ENCODE assay signal across 1 cellular context in genomic region chr17:3762922-3763776, GRCh38.
TF ChIP-seq lines count a peak whose summit lies in the region.

No MANE protein-coding gene starts in this region.

TF ChIP-seq in GM12878, 131 proteins besides CTCF, POLR2A, EP300 and RAD21 (continued from another document and continues in another):
- TF ChIP-seq SPI1 (IDR thresholded peaks at IDR 0.05; ENCODE audit: borderline replicate concordance, insufficient read depth, low read depth, low read length) (peak; percentile 73), SREBF1 (IDR thresholded peaks at IDR 0.05; ENCODE audit: low read length) (no peak), REST (IDR thresholded peaks at IDR 0.05; ENCODE audit: low read depth, low read length) (no peak), FOXK2 (IDR thresholded peaks at IDR 0.05) (no peak), JUND (IDR thresholded peaks at IDR 0.05; ENCODE audit: low read depth, low read length) (0 out of 2 replicates have a peak, but pooled peaks have one; percentile 40), BCL11A (IDR thresholded peaks at IDR 0.05; ENCODE audit: low read depth, low read length) (peak; percentile 88), SREBF2 (IDR thresholded peaks at IDR 0.05; ENCODE audit: low read length) (no peak), BACH1 (IDR thresholded peaks at IDR 0.05; ENCODE audit: borderline replicate concordance) (peak; percentile 95), HSF1 (IDR thresholded peaks at IDR 0.05; ENCODE audit: low read depth, low read length) (no peak), GABPA (IDR thresholded peaks at IDR 0.05; ENCODE audit: low read depth) (no peak), ZNF217 (IDR thresholded peaks at IDR 0.05) (no peak), YY1 (IDR thresholded peaks at IDR 0.05; ENCODE audit: low read depth, low read length) (peak; percentile 82), KAT2A (conservative IDR thresholded peaks at IDR 0.05; ENCODE audit: control insufficient read depth, low read depth, low read length) (no peak), RBBP5 (conservative IDR thresholded peaks at IDR 0.05) (no peak), TCF7 (IDR thresholded peaks at IDR 0.05; ENCODE audit: borderline replicate concordance) (no peak), SIX5 (IDR thresholded peaks at IDR 0.05; ENCODE audit: low read depth, low read length, severe bottlenecking) (no peak), ZNF384 (IDR thresholded peaks at IDR 0.05; ENCODE audit: borderline replicate concordance, low read depth, low read length) (no peak), ATF2 (IDR thresholded peaks at IDR 0.05; ENCODE audit: low read length) (peak; percentile 75), CBFB (IDR thresholded peaks at IDR 0.05; ENCODE audit: low read depth) (peak; percentile 88), DPF2 (IDR thresholded peaks at IDR 0.05) (peak; percentile 96), ATF3 (IDR thresholded peaks at IDR 0.05; ENCODE audit: borderline replicate concordance, extremely low read depth, low read depth, low read length) (no peak), MEF2A (IDR thresholded peaks at IDR 0.05; ENCODE audit: insufficient read depth, low read depth, low read length) (peak; percentile 52; the same call in 1 of the 2 replicates), STAT3 (IDR thresholded peaks at IDR 0.05; ENCODE audit: low read depth, low read length) (0 out of 2 replicates have a peak, but pooled peaks have one; percentile 19), PBX3 (IDR thresholded peaks at IDR 0.05; ENCODE audit: insufficient replicate concordance, low read depth, low read length) (no peak), TBL1XR1 (IDR thresholded peaks at IDR 0.05; ENCODE audit: low read depth, low read length) (peak; percentile 60; the same call in 1 of the 2 replicates), IKZF2 (IDR thresholded peaks at IDR 0.05) (peak; percentile 94 to 95), ZNF687 (IDR thresholded peaks at IDR 0.05) (peak; percentile 85), NR2C2 (IDR thresholded peaks at IDR 0.05; ENCODE audit: borderline replicate concordance, control insufficient read depth, insufficient read length, low read depth) (no peak), GATAD2B (conservative IDR thresholded peaks at IDR 0.05; ENCODE audit: low read depth) (peak; percentile 65; the same call in 1 of the 2 replicates), SMAD1 (IDR thresholded peaks at IDR 0.05; ENCODE audit: low read depth, partially characterized antibody) (no peak), TARDBP (IDR thresholded peaks at IDR 0.05; ENCODE audit: borderline replicate concordance) (no peak), RFX5 (IDR thresholded peaks at IDR 0.05; ENCODE audit: low read depth, low read length) (no peak), TCF12 (IDR thresholded peaks at IDR 0.05; ENCODE audit: low read depth, low read length) (peak; percentile 14; the same call in 1 of the 2 replicates), NR2F1 (conservative IDR thresholded peaks at IDR 0.05) (peak; percentile 71), ATF7 (IDR thresholded peaks at IDR 0.05; ENCODE audit: low read depth) (peak; percentile 89), HDAC6 (IDR thresholded peaks at IDR 0.05; ENCODE audit: unreplicated experiment) (no peak), RAD51 (IDR thresholded peaks at IDR 0.05) (peak; percentile 17; the same call in 1 of the 2 replicates), BCL3 (IDR thresholded peaks at IDR 0.05; ENCODE audit: borderline replicate concordance, insufficient read depth, low read depth, low read length, poor library complexity, severe bottlenecking) (no peak), ASH2L (IDR thresholded peaks at IDR 0.05; ENCODE audit: borderline replicate concordance, low read depth) (no peak), SP1 (IDR thresholded peaks at IDR 0.05; ENCODE audit: low read depth, low read length) (peak; percentile 56), CREB1 (IDR thresholded peaks at IDR 0.05; ENCODE audit: low read depth) (peak; percentile 59; the same call in 1 of the 2 replicates), SUZ12 (IDR thresholded peaks at IDR 0.05; ENCODE audit: unreplicated experiment) (no peak)
- TF ChIP-seq, protein P1, sequence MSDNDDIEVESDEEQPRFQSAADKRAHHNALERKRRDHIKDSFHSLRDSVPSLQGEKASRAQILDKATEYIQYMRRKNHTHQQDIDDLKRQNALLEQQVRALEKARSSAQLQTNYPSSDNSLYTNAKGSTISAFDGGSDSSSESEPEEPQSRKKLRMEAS (IDR thresholded peaks at IDR 0.05; ENCODE audit: low read depth, low read length), result no peak
- TF ChIP-seq, protein P2, sequence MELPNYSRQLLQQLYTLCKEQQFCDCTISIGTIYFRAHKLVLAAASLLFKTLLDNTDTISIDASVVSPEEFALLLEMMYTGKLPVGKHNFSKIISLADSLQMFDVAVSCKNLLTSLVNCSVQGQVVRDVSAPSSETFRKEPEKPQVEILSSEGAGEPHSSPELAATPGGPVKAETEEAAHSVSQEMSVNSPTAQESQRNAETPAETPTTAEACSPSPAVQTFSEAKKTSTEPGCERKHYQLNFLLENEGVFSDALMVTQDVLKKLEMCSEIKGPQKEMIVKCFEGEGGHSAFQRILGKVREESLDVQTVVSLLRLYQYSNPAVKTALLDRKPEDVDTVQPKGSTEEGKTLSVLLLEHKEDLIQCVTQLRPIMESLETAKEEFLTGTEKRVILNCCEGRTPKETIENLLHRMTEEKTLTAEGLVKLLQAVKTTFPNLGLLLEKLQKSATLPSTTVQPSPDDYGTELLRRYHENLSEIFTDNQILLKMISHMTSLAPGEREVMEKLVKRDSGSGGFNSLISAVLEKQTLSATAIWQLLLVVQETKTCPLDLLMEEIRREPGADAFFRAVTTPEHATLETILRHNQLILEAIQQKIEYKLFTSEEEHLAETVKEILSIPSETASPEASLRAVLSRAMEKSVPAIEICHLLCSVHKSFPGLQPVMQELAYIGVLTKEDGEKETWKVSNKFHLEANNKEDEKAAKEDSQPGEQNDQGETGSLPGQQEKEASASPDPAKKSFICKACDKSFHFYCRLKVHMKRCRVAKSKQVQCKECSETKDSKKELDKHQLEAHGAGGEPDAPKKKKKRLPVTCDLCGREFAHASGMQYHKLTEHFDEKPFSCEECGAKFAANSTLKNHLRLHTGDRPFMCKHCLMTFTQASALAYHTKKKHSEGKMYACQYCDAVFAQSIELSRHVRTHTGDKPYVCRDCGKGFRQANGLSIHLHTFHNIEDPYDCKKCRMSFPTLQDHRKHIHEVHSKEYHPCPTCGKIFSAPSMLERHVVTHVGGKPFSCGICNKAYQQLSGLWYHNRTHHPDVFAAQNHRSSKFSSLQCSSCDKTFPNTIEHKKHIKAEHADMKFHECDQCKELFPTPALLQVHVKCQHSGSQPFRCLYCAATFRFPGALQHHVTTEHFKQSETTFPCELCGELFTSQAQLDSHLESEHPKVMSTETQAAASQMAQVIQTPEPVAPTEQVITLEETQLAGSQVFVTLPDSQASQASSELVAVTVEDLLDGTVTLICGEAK (IDR thresholded peaks at IDR 0.05; ENCODE audit: borderline replicate concordance), result no peak
- TF ChIP-seq, protein P3, sequence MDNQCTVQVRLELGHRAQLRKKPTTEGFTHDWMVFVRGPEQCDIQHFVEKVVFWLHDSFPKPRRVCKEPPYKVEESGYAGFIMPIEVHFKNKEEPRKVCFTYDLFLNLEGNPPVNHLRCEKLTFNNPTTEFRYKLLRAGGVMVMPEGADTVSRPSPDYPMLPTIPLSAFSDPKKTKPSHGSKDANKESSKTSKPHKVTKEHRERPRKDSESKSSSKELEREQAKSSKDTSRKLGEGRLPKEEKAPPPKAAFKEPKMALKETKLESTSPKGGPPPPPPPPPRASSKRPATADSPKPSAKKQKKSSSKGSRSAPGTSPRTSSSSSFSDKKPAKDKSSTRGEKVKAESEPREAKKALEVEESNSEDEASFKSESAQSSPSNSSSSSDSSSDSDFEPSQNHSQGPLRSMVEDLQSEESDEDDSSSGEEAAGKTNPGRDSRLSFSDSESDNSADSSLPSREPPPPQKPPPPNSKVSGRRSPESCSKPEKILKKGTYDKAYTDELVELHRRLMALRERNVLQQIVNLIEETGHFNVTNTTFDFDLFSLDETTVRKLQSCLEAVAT (IDR thresholded peaks at IDR 0.05), result peak; percentile 73
